ENCODE assay signal across 18 cellular contexts in the genomic region with DNA sequence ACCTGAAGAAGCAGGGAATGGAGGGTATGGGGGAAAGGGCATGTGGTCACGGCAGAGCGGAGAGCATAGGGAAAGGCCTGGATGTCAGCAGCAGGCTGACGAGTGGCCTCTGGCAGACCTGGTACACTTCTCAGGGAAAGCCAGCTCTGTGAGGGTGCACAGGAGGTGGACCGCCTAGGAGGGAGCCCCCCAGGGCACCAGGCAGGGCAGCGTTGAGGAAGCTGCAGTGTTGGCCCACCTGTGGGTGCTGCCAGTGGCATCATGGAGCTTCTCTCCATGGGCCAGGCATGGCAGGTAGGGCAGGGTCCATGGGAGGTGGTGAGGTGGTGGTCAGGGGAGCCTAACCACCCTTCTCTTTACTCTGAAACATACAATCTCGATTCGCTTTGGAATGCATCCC.
A peak's percentile ranks its signal among the peaks of the same experiment; 100 is the strongest.
DNase-seq lines count a peak whose midpoint lies in the region; FAIRE-seq and TF ChIP-seq lines count a peak whose summit lies in the region.
"Had no signal": no experiment of that assay in that cellular context is flagged by ENCODE, and none has a peak within 500 bp of the region (broad histone marks: within the 10 kb centered on the region; RNA-seq: fewer than 3 reads in every experiment).

No MANE protein-coding gene starts in this region.

- H3K36me3 ChIP-seq in HEK293 (ENCODE audit: control insufficient read depth in 2 of 2, insufficient read depth in 1 of 2, low read length in 2 of 2), result no peaks in the 10 kb centered on the region
- no peaks in the 10 kb centered on the region for H3K36me3 ChIP-seq in OCI-LY7 (ENCODE audit: insufficient read depth, low read length)
- no peaks in the 10 kb centered on the region for H3K36me3 ChIP-seq in kidney (ENCODE audit: control insufficient read depth in 1 of 2, insufficient read depth in 2 of 2, low read length in 2 of 2)
- H3K36me3 ChIP-seq: BE2C had no signal

- FAIRE-seq in kidney (lab: Jason Lieb, UNC), result no peak
- FAIRE-seq: A204.1, D721Med, HepG2 had no signal

- peak overlapping the region; percentile 51; the same call in 1 of the 2 replicates for H3K4me2 ChIP-seq in OCI-LY7 (ENCODE audit: low read length)

- TF ChIP-seq CTCF in HEK293 (tag by site-specific recombination; IDR thresholded peaks at IDR 0.05), result no peak
- TF ChIP-seq CTCF in OCI-LY7 (conservative IDR thresholded peaks at IDR 0.05; ENCODE audit: low read length), result no peak
- TF ChIP-seq CTCF in kidney (IDR thresholded peaks at IDR 0.05; ENCODE audit: borderline replicate concordance, extremely low read depth, insufficient read depth), result no peak
- TF ChIP-seq CTCF in dorsolateral prefrontal cortex (IDR thresholded peaks at IDR 0.05 in 54 of 56, conservative IDR thresholded peaks at IDR 0.05 in 2 of 56; ENCODE audit: low read depth in 1 of 56, partially characterized antibody in 56 of 56), result no peak

- H2AFZ ChIP-seq in OCI-LY7 (ENCODE audit: low read length), result no peak overlapping the region

- no peak for DNase-seq in OCI-LY7 (ENCODE audit: low spot score)
- peak; percentile 44 for DNase-seq in kidney
- no peak for DNase-seq in DMS79 treated with DMSO at 0.1 percent for 48 hours (lab: John Stamatoyannopoulos, UW)
- DNase-seq in dorsolateral prefrontal cortex, result no peak
- no peak for DNase-seq in iPS-NIHi7 (ENCODE audit: extremely low spot score)
- DNase-seq: ACHN; BE2C; C1 segment of cervical spinal cord; CD4-positive, CD25-positive, alpha-beta regulatory T cell; CD8-positive, alpha-beta memory T cell; COR-L47; GF-D8; GOT3; H9 had no signal

- no peaks in the 10 kb centered on the region for H3K9me3 ChIP-seq in HEK293 (ENCODE audit: control insufficient read depth, insufficient read depth, low read depth, low read length)
- no peaks in the 10 kb centered on the region for H3K9me3 ChIP-seq in OCI-LY7 (ENCODE audit: low read length)
- no peaks in the 10 kb centered on the region for H3K9me3 ChIP-seq in kidney (ENCODE audit: control insufficient read depth in 1 of 2, low read length in 2 of 2)
- H3K9me3 ChIP-seq: BE2C had no signal

- H3K4me1 ChIP-seq in HEK293 (ENCODE audit: control insufficient read depth, insufficient read depth, low read length) (no peaks in the 10 kb centered on the region), OCI-LY7 (ENCODE audit: insufficient read depth, low read length, poor library complexity, severe bottlenecking) (peaks cover 38% of the 10 kb centered on the region), kidney (ENCODE audit: control insufficient read depth in 1 of 2, insufficient read depth in 1 of 2, low read depth in 1 of 2, low read length in 2 of 2) (no peaks in the 10 kb centered on the region)
- H3K4me1 ChIP-seq: BE2C had no signal

- POLR2A ChIA-PET in HEK293 (lab: Yijun Ruan, JAX), result no interaction called here
- POLR2A ChIA-PET in OCI-LY7 (lab: Charles Lee), result interaction anchor here (0.6 to 1.3 kb wide), 3 partner anchors 13 to 491 kb away, joined by 3 to 5 read pairs (median 4); no protein-coding TSS in a partner anchor

- no peaks in the 10 kb centered on the region for H4K20me1 ChIP-seq in OCI-LY7 (ENCODE audit: insufficient read depth, low read length)

- H3K79me2 ChIP-seq in OCI-LY7 (ENCODE audit: insufficient read depth, low read depth, low read length), result no peaks in the 10 kb centered on the region

- H3K4me3 ChIP-seq in HEK293 (ENCODE audit: low read depth, low read length) (no peak overlapping the region), OCI-LY7 (ENCODE audit: low read depth, low read length, poor library complexity, severe bottlenecking) (no peak overlapping the region), kidney (ENCODE audit: low read length in 2 of 2) (no peak overlapping the region), dorsolateral prefrontal cortex (no peak overlapping the region)

- H3K9me2 ChIP-seq in OCI-LY7 (ENCODE audit: insufficient read depth, low read length), result no peaks in the 10 kb centered on the region

- H3K9ac ChIP-seq in kidney (ENCODE audit: low read length in 2 of 2), result no peak overlapping the region

- intact Hi-C loops in OCI-LY7 (cut with micrococcal nuclease; ENCODE audit: unreplicated experiment) (loop anchor here (5.0 kb wide), 1 partner anchor 125 kb away; no protein-coding TSS in a partner anchor), kidney (cut with DNase I) (no loop called here), dorsolateral prefrontal cortex (cut with DNase I) (no loop called here)

- H3K27me3 ChIP-seq in dorsolateral prefrontal cortex, result peaks cover 0 to 26% (median 4%) of the 10 kb centered on the region in 45 donors
- H3K27me3 ChIP-seq: BE2C had no signal

- H3K27ac ChIP-seq in HEK293 (ENCODE audit: extremely low read depth, low read depth, low read length), result no peak overlapping the region
- H3K27ac ChIP-seq in OCI-LY7 (ENCODE audit: low read depth, low read length, poor library complexity, severe bottlenecking), result no peak overlapping the region
- H3K27ac ChIP-seq in kidney (ENCODE audit: low read depth in 2 of 2, low read length in 2 of 2), result no peak overlapping the region
- no peak overlapping the region for H3K27ac ChIP-seq in dorsolateral prefrontal cortex

- BruUV-seq in OCI-LY7 (replicated peaks; lab: Mats Ljungman, UMichigan), result no TSS peak

- CTCF ChIA-PET in HEK293 (lab: Yijun Ruan, JAX) (no interaction called here), OCI-LY7 (lab: Charles Lee; ENCODE audit: unreplicated experiment) (interaction anchor here (0.6 kb wide), 1 partner anchor 14 kb away, joined by 4 read pairs; no protein-coding TSS in a partner anchor)

TF ChIP-seq in HEK293, 187 proteins besides CTCF, POLR2A, EP300 and RAD21:
- TF ChIP-seq YY2 (tag by site-specific recombination; IDR thresholded peaks at IDR 0.05), result no peak
- 0 out of 2 replicates have a peak, but pooled peaks have one; percentile 23 for TF ChIP-seq ZIC2 (tag by site-specific recombination; IDR thresholded peaks at IDR 0.05)
- TF ChIP-seq OSR2 (tag by site-specific recombination; IDR thresholded peaks at IDR 0.05), result no peak
